8 cellular contexts compared by ENCODE assay signal in genomic region chr2:96359310-96359709, GRCh38. TPM values are rescaled to one million over a fixed set of nuclear protein-coding genes. Genes with fewer than 3 reads are reported as not detected.
DNase-seq lines count a peak whose midpoint lies in the region; ATAC-seq and TF ChIP-seq lines count a peak whose summit lies in the region.

No MANE protein-coding gene starts in this region.

- H3K4me3 ChIP-seq in fibroblast of the aortic adventitia (ENCODE audit: low read depth, low read length) = no peak overlapping the region

- peaks cover 39% of the 10 kb centered on the region for H3K36me3 Mint-ChIP-seq in activated T-helper 1 cell treated with anti-CD3 and anti-CD28 coated beads, Interleukin-12 subunit alpha, Interleukin-12 subunit beta, Interleukin-2, Interleukin-4 antibody, amounts not matched to agents 30 ng/mL and 10 ng/mL and 1 ng/mL, durations not matched to agents 14 hours and 24 hours and 36 hours (ENCODE audit: low read depth)
- peaks cover 76% of the 10 kb centered on the region for H3K36me3 Mint-ChIP-seq in WTC11
- H3K36me3 Mint-ChIP-seq in endothelial cell (ENCODE audit: low read depth, unreplicated experiment) = peaks cover 6% of the 10 kb centered on the region

- no peaks in the 10 kb centered on the region for H3K9me3 Mint-ChIP-seq in activated T-helper 1 cell treated with anti-CD3 and anti-CD28 coated beads, Interleukin-12 subunit alpha, Interleukin-12 subunit beta, Interleukin-2, Interleukin-4 antibody, amounts not matched to agents 30 ng/mL and 10 ng/mL and 1 ng/mL, durations not matched to agents 14 hours and 24 hours and 36 hours
- no peaks in the 10 kb centered on the region for H3K9me3 Mint-ChIP-seq in WTC11
- H3K9me3 Mint-ChIP-seq in endothelial cell (ENCODE audit: unreplicated experiment) = no peaks in the 10 kb centered on the region

- no peaks in the 10 kb centered on the region for H3K27me3 Mint-ChIP-seq in activated T-helper 1 cell treated with anti-CD3 and anti-CD28 coated beads, Interleukin-12 subunit alpha, Interleukin-12 subunit beta, Interleukin-2, Interleukin-4 antibody, amounts not matched to agents 30 ng/mL and 10 ng/mL and 1 ng/mL, durations not matched to agents 14 hours and 24 hours and 36 hours (ENCODE audit: insufficient read depth)
- no peaks in the 10 kb centered on the region for H3K27me3 Mint-ChIP-seq in WTC11 (ENCODE audit: low read depth)
- peaks cover 3% of the 10 kb centered on the region for H3K27me3 Mint-ChIP-seq in endothelial cell (ENCODE audit: unreplicated experiment)

- no peaks in the 10 kb centered on the region for H3K4me1 Mint-ChIP-seq in activated T-helper 1 cell treated with anti-CD3 and anti-CD28 coated beads, Interleukin-12 subunit alpha, Interleukin-12 subunit beta, Interleukin-2, Interleukin-4 antibody, amounts not matched to agents 30 ng/mL and 10 ng/mL and 1 ng/mL, durations not matched to agents 14 hours and 24 hours and 36 hours (ENCODE audit: low read depth)
- H3K4me1 Mint-ChIP-seq in WTC11 (no peaks in the 10 kb centered on the region), endothelial cell (ENCODE audit: unreplicated experiment) (no peaks in the 10 kb centered on the region)

- TF ChIP-seq CTCF in WTC11 (IDR thresholded peaks at IDR 0.05) = no peak
- peak; percentile 14 for TF ChIP-seq CTCF in fibroblast of the aortic adventitia (IDR thresholded peaks at IDR 0.05; ENCODE audit: insufficient read depth, low read length)
- TF ChIP-seq CTCF in endothelial cell (IDR thresholded peaks at IDR 0.05; ENCODE audit: unreplicated experiment) = no peak

- no peak overlapping the region for H3K27ac Mint-ChIP-seq in activated T-helper 1 cell treated with anti-CD3 and anti-CD28 coated beads, Interleukin-12 subunit alpha, Interleukin-12 subunit beta, Interleukin-2, Interleukin-4 antibody, amounts not matched to agents 30 ng/mL and 10 ng/mL and 1 ng/mL, durations not matched to agents 14 hours and 24 hours and 36 hours
- no peak overlapping the region for H3K27ac Mint-ChIP-seq in WTC11
- H3K27ac Mint-ChIP-seq in endothelial cell (ENCODE audit: unreplicated experiment) = no peak overlapping the region

- ATAC-seq in WTC11 = peak; percentile 53; the same call in 1 of the 2 replicates
- ATAC-seq in HG02759 (IDR thresholded peaks at IDR 0.05; ENCODE audit: unreplicated experiment) = no peak

- intact Hi-C loops in activated T-helper 1 cell treated with anti-CD3 and anti-CD28 coated beads, Interleukin-12 subunit alpha, Interleukin-12 subunit beta, Interleukin-2, Interleukin-4 antibody, amounts not matched to agents 30 ng/mL and 10 ng/mL and 1 ng/mL, durations not matched to agents 14 hours and 24 hours and 36 hours (cut with micrococcal nuclease) = loop anchor here (1.0 kb wide), 1 partner anchor 149 kb away; no protein-coding TSS in a partner anchor

- CTCF ChIA-PET in WTC11 (lab: Charles Lee) = interaction anchor here (1.2 kb wide), 1 partner anchor 150 kb away, joined by 6 read pairs; no protein-coding TSS in a partner anchor

- H3K4me3 Mint-ChIP-seq in activated T-helper 1 cell treated with anti-CD3 and anti-CD28 coated beads, Interleukin-12 subunit alpha, Interleukin-12 subunit beta, Interleukin-2, Interleukin-4 antibody, amounts not matched to agents 30 ng/mL and 10 ng/mL and 1 ng/mL, durations not matched to agents 14 hours and 24 hours and 36 hours = no peak overlapping the region
- no peak overlapping the region for H3K4me3 Mint-ChIP-seq in WTC11
- H3K4me3 Mint-ChIP-seq in endothelial cell (ENCODE audit: unreplicated experiment) = no peak overlapping the region

- DNase-seq in activated T-helper 1 cell treated with Interleukin-2 at 50 U/mL for 16 hours (ENCODE audit: low read depth) (peak; percentile 33), WTC11 (ENCODE audit: low spot score) (no peak), fibroblast of the aortic adventitia (ENCODE audit: low read depth) (no peak), endothelial cell (ENCODE audit: low spot score) (no peak), NCI-H1930 (lab: John Stamatoyannopoulos, UW) (no peak)
- DNase-seq in activated T-helper 1 cell treated with anti-CD3 and anti-CD28 coated beads, Interleukin-12 subunit alpha, Interleukin-12 subunit beta, Interleukin-2, Interleukin-4 antibody, amounts not matched to agents 30 ng/mL and 10 ng/mL and 1 ng/mL, durations not matched to agents 14 hours and 24 hours and 36 hours (ENCODE audit: low spot score) = no peak
- peak; percentile 14 for DNase-seq in stimulated activated naive CD4-positive, alpha-beta T cell treated with Interleukin-2 at 50 U/mL for 16 hours (lab: John Stamatoyannopoulos, UW)

- POLR2A ChIA-PET in WTC11 (lab: Charles Lee) = no interaction called here

TF ChIP-seq in WTC11, 78 proteins besides CTCF, POLR2A, EP300 and RAD21 (continues in another document):
- TF ChIP-seq PREB (CRISPR knock-in tag; IDR thresholded peaks at IDR 0.05; ENCODE audit: borderline replicate concordance) = no peak
- TF ChIP-seq ZNF317 (CRISPR knock-in tag; IDR thresholded peaks at IDR 0.05; ENCODE audit: borderline replicate concordance, low read depth) = no peak
- TF ChIP-seq EMX1 (CRISPR knock-in tag; IDR thresholded peaks at IDR 0.05) = no peak
- no peak for TF ChIP-seq ZNF512 (CRISPR knock-in tag; IDR thresholded peaks at IDR 0.05; ENCODE audit: borderline replicate concordance)
- no peak for TF ChIP-seq ERG (CRISPR knock-in tag; IDR thresholded peaks at IDR 0.05)
- no peak for TF ChIP-seq KAT7 (CRISPR knock-in tag; IDR thresholded peaks at IDR 0.05; ENCODE audit: borderline replicate concordance)
- TF ChIP-seq NFE2L1 (CRISPR knock-in tag; IDR thresholded peaks at IDR 0.05) = no peak
- no peak for TF ChIP-seq HMGA2 (CRISPR knock-in tag; IDR thresholded peaks at IDR 0.05)

RNA-seq across cellular contexts. Expression of gene NCAPH, which starts 23.7 kb away (rescaled TPM):
- total RNA-seq in activated T-helper 1 cell treated with anti-CD3 and anti-CD28 coated beads, Interleukin-12 subunit alpha, Interleukin-12 subunit beta, Interleukin-2, Interleukin-4 antibody, amounts not matched to agents 30 ng/mL and 10 ng/mL and 1 ng/mL, durations not matched to agents 14 hours and 24 hours and 36 hours = 64.7 and 69.7 TPM in 2 replicates
- total RNA-seq in WTC11 (2021) (46.7 to 51.9 TPM (median 48.1 TPM) in 3 replicates), fibroblast of the aortic adventitia (ENCODE audit: low replicate concordance) (0.57 and 18.7 TPM in 2 replicates), endothelial cell (ENCODE audit: unreplicated experiment) (9.7 TPM)

RNA-seq across cellular contexts. Expression of gene ITPRIPL1, which starts 34.2 kb away (rescaled TPM):
- 52.1 and 54.5 TPM in 2 replicates for total RNA-seq in activated T-helper 1 cell treated with anti-CD3 and anti-CD28 coated beads, Interleukin-12 subunit alpha, Interleukin-12 subunit beta, Interleukin-2, Interleukin-4 antibody, amounts not matched to agents 30 ng/mL and 10 ng/mL and 1 ng/mL, durations not matched to agents 14 hours and 24 hours and 36 hours
- total RNA-seq in WTC11 (2021) (11.7 to 17.3 TPM (median 13.7 TPM) in 3 replicates), fibroblast of the aortic adventitia (ENCODE audit: low replicate concordance) (2.5 and 3.4 TPM in 2 replicates), endothelial cell (ENCODE audit: unreplicated experiment) (1.8 TPM)

RNA-seq across cellular contexts. Expression of gene SNRNP200, which starts 54.0 kb away (rescaled TPM):
- total RNA-seq in activated T-helper 1 cell treated with anti-CD3 and anti-CD28 coated beads, Interleukin-12 subunit alpha, Interleukin-12 subunit beta, Interleukin-2, Interleukin-4 antibody, amounts not matched to agents 30 ng/mL and 10 ng/mL and 1 ng/mL, durations not matched to agents 14 hours and 24 hours and 36 hours = 192 and 196 TPM in 2 replicates
- total RNA-seq in WTC11 (2021) (194 to 226 TPM (median 201 TPM) in 3 replicates), fibroblast of the aortic adventitia (ENCODE audit: low replicate concordance) (28.0 and 39.3 TPM in 2 replicates), endothelial cell (ENCODE audit: unreplicated experiment) (168 TPM)

Comparison
In these comparisons a context has a peak if more than half of its experiments do, and no peak if none do; other contexts are left out.
1. DNase-seq: peak in activated T-helper 1 cell treated with Interleukin-2 at 50 U/mL for 16 hours (single experiment) and stimulated activated naive CD4-positive, alpha-beta T cell treated with Interleukin-2 at 50 U/mL for 16 hours (single experiment); none in activated T-helper 1 cell treated with anti-CD3 and anti-CD28 coated beads, Interleukin-12 subunit alpha, Interleukin-12 subunit beta, Interleukin-2, Interleukin-4 antibody, amounts not matched to agents 30 ng/mL and 10 ng/mL and 1 ng/mL, durations not matched to agents 14 hours and 24 hours and 36 hours (single experiment), WTC11 (single experiment), fibroblast of the aortic adventitia (single experiment), endothelial cell (single experiment) and NCI-H1930 (0 of 2).